1 cellular context compared by ENCODE assay signal in the genomic region with DNA sequence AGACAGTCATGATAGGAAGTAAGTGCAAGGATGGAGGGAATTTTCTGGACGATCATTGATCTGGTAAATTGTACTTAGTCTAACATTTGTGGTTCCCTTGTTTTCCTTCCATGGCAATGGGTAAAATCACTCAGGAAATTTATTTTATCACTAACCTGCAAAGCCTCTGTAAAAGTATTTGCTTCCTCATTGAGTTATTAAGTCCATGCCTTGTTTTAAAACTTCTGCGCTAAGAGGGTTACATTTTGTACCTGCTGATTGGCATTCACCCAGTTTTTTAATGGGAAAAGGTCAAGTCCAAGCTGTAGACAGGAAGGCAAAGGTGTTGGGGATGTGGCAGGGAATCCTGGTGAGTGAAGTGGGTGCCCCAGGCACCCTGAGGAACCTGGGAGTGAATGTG.
TF ChIP-seq lines count a peak whose summit lies in the region.

No MANE protein-coding gene starts in this region.

TF ChIP-seq in HepG2, 621 proteins besides CTCF, POLR2A, EP300 and RAD21 (continued from another document):
- TF ChIP-seq ZBTB49 (CRISPR knock-in tag; IDR thresholded peaks at IDR 0.05; ENCODE audit: borderline replicate concordance) (no peak), ZNF607 (CRISPR knock-in tag; IDR thresholded peaks at IDR 0.05; ENCODE audit: borderline replicate concordance) (no peak), GATAD2A (CRISPR knock-in tag; IDR thresholded peaks at IDR 0.05) (peak; percentile 5; the same call in 1 of the 2 replicates), ZNF629 (CRISPR knock-in tag; conservative IDR thresholded peaks at IDR 0.05) (peak; percentile 61; the same call in 1 of the 2 replicates), AHDC1 (CRISPR knock-in tag; IDR thresholded peaks at IDR 0.05; ENCODE audit: borderline replicate concordance) (0 out of 2 replicates have a peak, but pooled peaks have one; percentile 10)
- TF ChIP-seq, protein P1, sequence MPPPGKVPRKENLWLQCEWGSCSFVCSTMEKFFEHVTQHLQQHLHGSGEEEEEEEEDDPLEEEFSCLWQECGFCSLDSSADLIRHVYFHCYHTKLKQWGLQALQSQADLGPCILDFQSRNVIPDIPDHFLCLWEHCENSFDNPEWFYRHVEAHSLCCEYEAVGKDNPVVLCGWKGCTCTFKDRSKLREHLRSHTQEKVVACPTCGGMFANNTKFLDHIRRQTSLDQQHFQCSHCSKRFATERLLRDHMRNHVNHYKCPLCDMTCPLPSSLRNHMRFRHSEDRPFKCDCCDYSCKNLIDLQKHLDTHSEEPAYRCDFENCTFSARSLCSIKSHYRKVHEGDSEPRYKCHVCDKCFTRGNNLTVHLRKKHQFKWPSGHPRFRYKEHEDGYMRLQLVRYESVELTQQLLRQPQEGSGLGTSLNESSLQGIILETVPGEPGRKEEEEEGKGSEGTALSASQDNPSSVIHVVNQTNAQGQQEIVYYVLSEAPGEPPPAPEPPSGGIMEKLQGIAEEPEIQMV (CRISPR knock-in tag; IDR thresholded peaks at IDR 0.05; ENCODE audit: low read depth) = no peak
